In the genomic region with DNA sequence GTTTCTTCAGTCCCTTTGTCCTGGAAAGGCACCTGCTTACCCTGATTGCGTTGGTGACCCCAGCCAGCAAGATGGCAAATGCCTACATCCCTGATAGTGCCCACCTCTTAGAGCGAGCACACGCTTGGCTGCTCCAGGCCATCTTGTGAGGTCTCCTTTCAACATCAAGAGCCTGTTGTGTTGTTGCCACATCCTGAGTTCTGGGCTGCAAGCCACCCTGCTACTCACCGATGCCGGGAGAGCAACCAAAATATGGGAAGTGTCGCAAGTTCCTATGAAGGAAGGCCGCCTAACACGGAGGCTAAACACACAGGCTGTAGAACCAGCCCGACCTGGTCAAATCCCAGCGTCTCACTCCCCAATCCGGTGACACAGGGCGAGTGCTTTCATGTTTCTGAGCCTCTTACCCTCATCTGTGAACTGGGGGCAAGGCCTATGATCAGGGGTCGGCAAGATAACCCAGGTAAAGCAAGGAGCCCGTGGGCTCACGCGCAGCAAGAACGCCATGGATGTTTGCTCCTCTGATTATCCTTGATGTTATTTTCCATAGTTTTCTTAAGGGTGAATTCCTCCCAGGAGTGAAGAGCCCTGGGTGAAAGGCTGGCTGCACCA, we compare ENCODE assay signal across 9 cellular contexts.
DNase-seq lines count a peak whose midpoint lies in the region; ATAC-seq and TF ChIP-seq lines count a peak whose summit lies in the region.
"Had no signal": no experiment of that assay in that cellular context is flagged by ENCODE, and none has a peak within 500 bp of the region (broad histone marks: within the 10 kb centered on the region; RNA-seq: fewer than 3 reads in every experiment).

No MANE protein-coding gene starts in this region.

- no peaks in the 10 kb centered on the region for H3K9me3 ChIP-seq in CD8-positive, alpha-beta T cell (ENCODE audit: low read length)

- peak in 1 of 7 experiments; percentile 64 for DNase-seq in CD8-positive, alpha-beta T cell
- DNase-seq in T-cell (peak in 7 of 34 experiments; percentile 16 to 42 (median 27)), fibroblast of peridontal ligament (ENCODE audit: extremely low read depth) (peak; percentile 94), pons (ENCODE audit: low spot score) (peak; percentile 66), amniotic stem cell (lab: John Stamatoyannopoulos, UW) (no peak), H4 (ENCODE audit: low spot score) (no peak)

- peak overlapping the region; percentile 100 for H3K27ac Mint-ChIP-seq in CD8-positive, alpha-beta T cell
- H3K27ac Mint-ChIP-seq in T-cell = peak overlapping the region; percentile 95 to 100

- H3K27me3 Mint-ChIP-seq in CD8-positive, alpha-beta T cell (ENCODE audit: low read depth) = no peaks in the 10 kb centered on the region
- H3K27me3 Mint-ChIP-seq in T-cell = no peaks in the 10 kb centered on the region

- intact Hi-C loops in CD8-positive, alpha-beta T cell (cut with DNase I, micrococcal nuclease) = loop anchor here (2.0 to 10.0 kb wide), 2 partner anchors 119 to 135 kb away; a partner anchor contains a TSS

- no peak overlapping the region for H3K4me3 ChIP-seq in CD8-positive, alpha-beta T cell (ENCODE audit: low read depth, low read length)

- no peak for ATAC-seq in CD8-positive, alpha-beta T cell
- ATAC-seq in T-cell (replicated peaks in 1 of 4) = no peak
- ATAC-seq in GM18867 (IDR thresholded peaks at IDR 0.05; ENCODE audit: unreplicated experiment) = no peak
- no peak for ATAC-seq in HG02678 (IDR thresholded peaks at IDR 0.05; ENCODE audit: unreplicated experiment)

- POLR2A ChIA-PET in CD8-positive, alpha-beta T cell (lab: Charles Lee) = interaction anchor here (0.6 to 3.3 kb wide), 8 partner anchors 11 to 91 kb away, joined by 3 to 43 read pairs (median 6); no protein-coding TSS in a partner anchor
- POLR2A ChIA-PET in T-cell (lab: Charles Lee) = interaction anchor here in 1 of 2 donors (0.6 kb wide), 1 partner anchor 13 kb away, joined by 3 read pairs; no protein-coding TSS in a partner anchor

- H3K4me3 Mint-ChIP-seq in CD8-positive, alpha-beta T cell = peak overlapping the region; percentile 50
- peak overlapping the region; percentile 9 to 99 (median 29) for H3K4me3 Mint-ChIP-seq in T-cell

- H3K36me3 Mint-ChIP-seq in CD8-positive, alpha-beta T cell = peaks cover 33% of the 10 kb centered on the region
- H3K36me3 Mint-ChIP-seq in T-cell = peaks cover 14% of the 10 kb centered on the region

- H3K4me1 ChIP-seq in CD8-positive, alpha-beta T cell (ENCODE audit: insufficient read depth, low read length) = peaks cover 59% of the 10 kb centered on the region

- no peaks in the 10 kb centered on the region for H3K27me3 ChIP-seq in CD8-positive, alpha-beta T cell (ENCODE audit: insufficient read depth, low read length)

- CTCF ChIA-PET in CD8-positive, alpha-beta T cell (lab: Charles Lee) = interaction anchor here (0.9 to 3.4 kb wide), 6 partner anchors 30 to 64 kb away, joined by 3 to 31 read pairs (median 4); no protein-coding TSS in a partner anchor
- CTCF ChIA-PET in T-cell (lab: Charles Lee) = interaction anchor here in 1 of 2 donors (2.8 kb wide), 1 partner anchor 37 kb away, joined by 9 read pairs; no protein-coding TSS in a partner anchor

- no peaks in the 10 kb centered on the region for H3K9me3 Mint-ChIP-seq in CD8-positive, alpha-beta T cell
- no peaks in the 10 kb centered on the region for H3K9me3 Mint-ChIP-seq in T-cell

- TF ChIP-seq CTCF in CD8-positive, alpha-beta T cell (IDR thresholded peaks at IDR 0.05) = no peak

- peaks cover 7% of the 10 kb centered on the region for H3K36me3 ChIP-seq in CD8-positive, alpha-beta T cell (ENCODE audit: insufficient read depth, low read length)

- H3K27ac ChIP-seq in CD8-positive, alpha-beta T cell (ENCODE audit: low read depth, low read length) = peak overlapping the region; percentile 77
- H3K27ac ChIP-seq: KMS-11 had no signal

- peaks cover 71% of the 10 kb centered on the region for H3K4me1 Mint-ChIP-seq in CD8-positive, alpha-beta T cell (ENCODE audit: low read depth)
- peaks cover 69 to 84% (median 80%) of the 10 kb centered on the region in 3 donors for H3K4me1 Mint-ChIP-seq in T-cell

Comparison
In these comparisons a context has a peak if more than half of its experiments do, and no peak if none do; other contexts are left out.
1. DNase-seq: peak in fibroblast of peridontal ligament (single experiment) and pons (single experiment); none in amniotic stem cell (single experiment) and H4 (single experiment).